ENCODE assay signal across 17 cellular contexts in the genomic region with DNA sequence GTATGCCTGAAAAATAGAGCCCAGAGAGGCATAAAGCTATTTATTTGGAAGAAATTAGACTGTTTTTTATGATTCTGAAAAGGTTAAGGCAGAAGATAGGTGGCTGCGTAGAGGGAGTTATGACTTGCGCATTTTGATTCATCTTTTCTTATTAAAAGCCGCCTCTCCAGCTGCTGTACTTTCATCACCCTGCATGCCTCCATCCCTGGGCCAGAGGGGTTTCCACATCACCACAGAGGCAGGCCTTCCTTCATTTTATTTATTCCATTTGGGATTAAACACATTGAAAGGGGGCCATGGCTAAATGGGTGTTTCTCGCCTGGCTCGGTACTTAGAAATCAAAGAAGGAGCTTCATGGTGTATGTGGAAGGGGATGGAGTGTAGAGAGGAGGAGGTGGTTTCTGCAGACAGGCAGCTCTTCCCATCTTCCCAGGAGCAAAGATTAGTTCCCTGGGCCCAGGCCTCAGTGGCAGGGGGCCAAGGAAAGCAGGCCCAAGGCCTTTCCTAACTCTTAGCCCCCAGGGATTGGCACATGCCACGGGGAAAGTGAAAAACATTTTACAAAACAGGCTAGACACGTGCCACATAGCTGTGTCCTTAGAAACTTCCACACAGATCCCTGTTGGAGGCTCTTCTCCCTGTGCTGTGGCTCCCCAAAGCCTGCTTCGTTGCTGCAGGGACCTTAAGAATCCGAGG. TPM values are rescaled to one million over a fixed set of nuclear protein-coding genes. Genes with fewer than 3 reads are reported as not detected.
A peak's percentile ranks its signal among the peaks of the same experiment; 100 is the strongest.
DNase-seq lines count a peak whose midpoint lies in the region; ATAC-seq and TF ChIP-seq lines count a peak whose summit lies in the region.
"Had no signal": no experiment of that assay in that cellular context is flagged by ENCODE, and none has a peak within 500 bp of the region (broad histone marks: within the 10 kb centered on the region; RNA-seq: fewer than 3 reads in every experiment).

No MANE protein-coding gene starts in this region.

- TF ChIP-seq CTCF in foreskin keratinocyte (conservative IDR thresholded peaks at IDR 0.05) = no peak
- TF ChIP-seq CTCF in psoas muscle (IDR thresholded peaks at IDR 0.05) = no peak

- peaks cover 19 to 49% of the 10 kb centered on the region in 2 donors for H3K27me3 Mint-ChIP-seq in stimulated activated naive B cell treated with anti-CD40 and anti-IgM and Interleukin-4, amounts not matched to agents 10 μg/mL and 1 μg/mL and 100 μg/mL, for 72 hours

- H3K4me1 ChIP-seq in SJCRH30 (peaks cover 34% of the 10 kb centered on the region), foreskin keratinocyte (no peaks in the 10 kb centered on the region), psoas muscle (peaks cover 6% of the 10 kb centered on the region)
- H3K4me1 ChIP-seq: BLaER1 had no signal

- H3K36me3 ChIP-seq in SJCRH30 (no peaks in the 10 kb centered on the region), psoas muscle (ENCODE audit: insufficient read depth in 1 of 2, low read depth in 1 of 2) (no peaks in the 10 kb centered on the region)
- H3K36me3 ChIP-seq: BLaER1 had no signal

- H3K27ac ChIP-seq in SJCRH30 (peak overlapping the region; percentile 97), foreskin keratinocyte (no peak overlapping the region), psoas muscle (no peak overlapping the region)
- H3K27ac ChIP-seq: BLaER1 had no signal

- peak; percentile 63 for DNase-seq in GOT3 (lab: John Stamatoyannopoulos, UW)
- no peak for DNase-seq in SJCRH30
- DNase-seq in foreskin keratinocyte = no peak
- DNase-seq in psoas muscle = peak; percentile 46 to 80
- no peak for DNase-seq in GF-D8 (lab: John Stamatoyannopoulos, UW)
- no peak for DNase-seq in OCI-M1 (lab: John Stamatoyannopoulos, UW)
- DNase-seq in stimulated activated naive B cell treated with anti-CD40 and anti-IgM and Interleukin-4, amounts not matched to agents 10 μg/mL and 1 μg/mL and 100 μg/mL, for 72 hours = no peak
- DNase-seq: activated naive CD4-positive, alpha-beta T cell; central memory CD4-positive, alpha-beta T cell; erythroblast; KBM-7; NCI-H146; SIG-M5; stimulated activated CD4-positive, alpha-beta T cell treated with anti-CD3 and anti-CD28 coated beads, Interleukin-2, amount 100 ng/mL, for 24 hours had no signal

- H3K27ac Mint-ChIP-seq in stimulated activated naive B cell treated with anti-CD40 and anti-IgM and Interleukin-4, amounts not matched to agents 10 μg/mL and 1 μg/mL and 100 μg/mL, for 72 hours = no peak overlapping the region

- H3K27me3 ChIP-seq in SJCRH30 (no peaks in the 10 kb centered on the region), foreskin keratinocyte (peaks cover 60% of the 10 kb centered on the region), psoas muscle (ENCODE audit: insufficient read depth in 3 of 3, low read length in 2 of 3) (no peaks in the 10 kb centered on the region)
- H3K27me3 ChIP-seq: BLaER1 had no signal

- WGBS in psoas muscle, 3 donors = 57 to 67% (median 59%) methylated on average over 9 of the region's 9 CpGs

- H3K9me3 Mint-ChIP-seq in stimulated activated naive B cell treated with anti-CD40 and anti-IgM and Interleukin-4, amounts not matched to agents 10 μg/mL and 1 μg/mL and 100 μg/mL, for 72 hours = no peaks in the 10 kb centered on the region

- no peak overlapping the region for H3K4me3 Mint-ChIP-seq in stimulated activated naive B cell treated with anti-CD40 and anti-IgM and Interleukin-4, amounts not matched to agents 10 μg/mL and 1 μg/mL and 100 μg/mL, for 72 hours

- H3K9me3 ChIP-seq in SJCRH30 (replicated peaks) (no peaks in the 10 kb centered on the region), psoas muscle (no peaks in the 10 kb centered on the region)

- peak overlapping the region; percentile 42 for H3K4me3 ChIP-seq in SJCRH30
- H3K4me3 ChIP-seq in psoas muscle = no peak overlapping the region
- H3K4me3 ChIP-seq: BLaER1 had no signal

- H3K4me1 Mint-ChIP-seq in stimulated activated naive B cell treated with anti-CD40 and anti-IgM and Interleukin-4, amounts not matched to agents 10 μg/mL and 1 μg/mL and 100 μg/mL, for 72 hours = no peaks in the 10 kb centered on the region

- ATAC-seq in foreskin keratinocyte = peak; percentile 9
- ATAC-seq in psoas muscle = peak in 3 of 4 donors; percentile 34 to 75 (median 37)
- ATAC-seq in stimulated activated naive B cell treated with anti-CD40 and anti-IgM and Interleukin-4, amounts not matched to agents 10 μg/mL and 1 μg/mL and 100 μg/mL, for 72 hours (replicated peaks) = no peak
- ATAC-seq in HG03196 (IDR thresholded peaks at IDR 0.05; ENCODE audit: unreplicated experiment) = no peak

- intact Hi-C loops in psoas muscle (cut with DNase I) = no loop called here

- no peaks in the 10 kb centered on the region for H3K36me3 Mint-ChIP-seq in stimulated activated naive B cell treated with anti-CD40 and anti-IgM and Interleukin-4, amounts not matched to agents 10 μg/mL and 1 μg/mL and 100 μg/mL, for 72 hours

RNA-seq across cellular contexts. Expression of gene RGS8, which starts 14.7 kb away (rescaled TPM):
- 1.6 and 2.7 TPM in 2 replicates for total RNA-seq in SJCRH30 (2014; rRNA removed; shearing (Covaris generic))
- total RNA-seq in foreskin keratinocyte (not detected in 2 replicates), psoas muscle (not detected)
- polyA plus RNA-seq in foreskin keratinocyte (not detected in 2 replicates), psoas muscle (under 1 TPM in 2 of 3 donors, not detected in 1; under 0.01 to 0.01 TPM)
- total RNA-seq: pulmonary artery endothelial cell had no signal

Comparison
In these comparisons a context has a peak if more than half of its experiments do, and no peak if none do; other contexts are left out.
1. DNase-seq: peak in GOT3 (single experiment) and psoas muscle (2 of 2); none in SJCRH30 (0 of 2), foreskin keratinocyte (0 of 2), GF-D8 (single experiment), OCI-M1 (single experiment) and stimulated activated naive B cell treated with anti-CD40 and anti-IgM and Interleukin-4, amounts not matched to agents 10 μg/mL and 1 μg/mL and 100 μg/mL, for 72 hours (single experiment).
2. ATAC-seq: peak in foreskin keratinocyte (single experiment) and psoas muscle (3 of 4); none in stimulated activated naive B cell treated with anti-CD40 and anti-IgM and Interleukin-4, amounts not matched to agents 10 μg/mL and 1 μg/mL and 100 μg/mL, for 72 hours (0 of 2) and HG03196 (single experiment).